In genomic region chr11:110473666-110474065, GRCh38 we compare ENCODE assay signal across 16 cellular contexts. TPM values are rescaled to one million over a fixed set of nuclear protein-coding genes. Genes with fewer than 3 reads are reported as not detected.
DNase-seq lines count a peak whose midpoint lies in the region; ATAC-seq, FAIRE-seq and TF ChIP-seq lines count a peak whose summit lies in the region.
"Had no signal": no experiment of that assay in that cellular context is flagged by ENCODE, and none has a peak within 500 bp of the region (broad histone marks: within the 10 kb centered on the region; RNA-seq: fewer than 3 reads in every experiment).

No MANE protein-coding gene starts in this region.

- no peak overlapping the region for H2AFZ ChIP-seq in HepG2 (ENCODE audit: low read length)

- H4K20me1 ChIP-seq in HepG2 (ENCODE audit: insufficient read depth, low read length): no peaks in the 10 kb centered on the region; the same call in 1 of the 2 replicates

- intact Hi-C loops in HepG2 (cut with micrococcal nuclease; ENCODE audit: unreplicated experiment) (no loop called here), right lobe of liver (cut with DNase I) (no loop called here), left lung (cut with DNase I) (no loop called here)

- no peaks in the 10 kb centered on the region for H3K79me2 ChIP-seq in HepG2 (ENCODE audit: insufficient read depth, low read length)

- H3K9me3 ChIP-seq in HepG2 (ENCODE audit: low read length) (no peaks in the 10 kb centered on the region), right lobe of liver (no peaks in the 10 kb centered on the region), left lung (no peaks in the 10 kb centered on the region), BE2C (no peaks in the 10 kb centered on the region)
- H3K9me3 ChIP-seq: Caco-2 had no signal

- H3K4me3 ChIP-seq in HepG2 (replicated peaks in 1 of 3; ENCODE audit: insufficient read depth in 1 of 3, low read depth in 2 of 3, low read length in 3 of 3) (no peak overlapping the region), right lobe of liver (no peak overlapping the region), left lung (no peak overlapping the region), BE2C (ENCODE audit: low read depth, low read length) (no peak overlapping the region)
- H3K4me3 ChIP-seq: K562, SK-N-MC had no signal

- in situ Hi-C loops in HepG2 (cut with HindIII; ENCODE audit: extremely low pct_ligation_motif_present, low pct_unique_long_range_greater_than_20kb): no loop called here

- no peak for TF ChIP-seq CTCF in HepG2 (CRISPR knock-in tag; IDR thresholded peaks at IDR 0.05)
- TF ChIP-seq CTCF in right lobe of liver (IDR thresholded peaks at IDR 0.05): no peak
- no peak for TF ChIP-seq CTCF in left lung (IDR thresholded peaks at IDR 0.05)
- no peak for TF ChIP-seq CTCF in BE2C (IDR thresholded peaks at IDR 0.05; ENCODE audit: low read depth, low read length)

- DNase-seq in HepG2 (ENCODE audit: low spot score): peak; percentile 14
- no peak for DNase-seq in right lobe of liver
- DNase-seq in caudate nucleus (lab: John Stamatoyannopoulos, UW): peak in 7 of 61 donors; percentile 5 to 73 (median 28)
- DNase-seq in left lung: no peak
- no peak for DNase-seq in SW 1271 (lab: John Stamatoyannopoulos, UW)
- no peak for DNase-seq in stimulated activated CD4-positive, alpha-beta T cell treated with anti-CD3 and anti-CD28 coated beads, Interleukin-15, amount 100 ng/mL, for 24 hours
- DNase-seq in BE2C: no peak
- DNase-seq: Caco-2, NCI-H1092, NCI-H446, NCI-H748 treated with DMSO at 0.1 percent for 48 hours had no signal

- TF ChIP-seq EP300 in HepG2 (IDR thresholded peaks at IDR 0.05; ENCODE audit: low read depth in 2 of 2, low read length in 2 of 2): no peak
- TF ChIP-seq EP300 in HepG2 (CRISPR knock-in tag; IDR thresholded peaks at IDR 0.05; ENCODE audit: borderline replicate concordance): no peak

- H3K4me1 ChIP-seq in HepG2 (ENCODE audit: insufficient read depth, low read length) (peaks cover 11% of the 10 kb centered on the region), right lobe of liver (no peaks in the 10 kb centered on the region), left lung (peaks cover 3 to 11% of the 10 kb centered on the region in 2 donors), BE2C (no peaks in the 10 kb centered on the region)
- H3K4me1 ChIP-seq: Caco-2 had no signal

- no peak for TF ChIP-seq RAD21 in HepG2 (CRISPR knock-in tag; IDR thresholded peaks at IDR 0.05)

- no peak for FAIRE-seq in HepG2 (lab: Jason Lieb, UNC)
- FAIRE-seq: GM18507, K562 had no signal

- TF ChIP-seq POLR2A in HepG2 (IDR thresholded peaks at IDR 0.05; ENCODE audit: insufficient read depth in 1 of 2, low read depth in 2 of 2, low read length in 2 of 2): no peak
- TF ChIP-seq POLR2A in right lobe of liver (IDR thresholded peaks at IDR 0.05): no peak

- CTCF ChIA-PET in HepG2 (lab: Yijun Ruan, JAX; ENCODE audit: low intra/inter-chr PET ratio, low total read pairs): no interaction called here

- H3K4me2 ChIP-seq in HepG2 (ENCODE audit: low read depth, low read length): no peak overlapping the region

- POLR2A ChIA-PET in HepG2 (lab: Yijun Ruan, JAX): no interaction called here

- ATAC-seq in HepG2: peak; percentile 67
- ATAC-seq in right lobe of liver: no peak
- peak; percentile 32 for ATAC-seq in left lung
- no peak for ATAC-seq in GM19023 (IDR thresholded peaks at IDR 0.05; ENCODE audit: unreplicated experiment)
- ATAC-seq: K562, Right ventricle myocardium inferior had no signal

- no peaks in the 10 kb centered on the region for H3K36me3 ChIP-seq in HepG2 (replicated peaks in 1 of 2; ENCODE audit: control insufficient read depth in 1 of 2, insufficient read depth in 2 of 2, low read length in 2 of 2)
- H3K36me3 ChIP-seq in right lobe of liver: no peaks in the 10 kb centered on the region
- H3K36me3 ChIP-seq in left lung: no peaks in the 10 kb centered on the region
- no peaks in the 10 kb centered on the region; the same call in 1 of the 2 replicates for H3K36me3 ChIP-seq in BE2C

- WGBS in HepG2 (ENCODE audit: low lambda C conversion rate): 37% methylated on average over 6 of the region's 6 CpGs
- WGBS in right lobe of liver (ENCODE audit: insufficient coverage, low coverage, low lambda C conversion rate, missing lambda C conversion rate): 100% methylated on average over 3 of the region's 6 CpGs

- no peak overlapping the region for H3K9ac ChIP-seq in HepG2 (ENCODE audit: insufficient read depth, low read depth, low read length)

- H3K27ac ChIP-seq in HepG2 (ENCODE audit: extremely low read length, insufficient read depth, low read length) (no peak overlapping the region), right lobe of liver (no peak overlapping the region), caudate nucleus (ENCODE audit: low read depth, low read length) (peak overlapping the region; percentile 13), left lung (no peak overlapping the region)
- H3K27ac ChIP-seq: SK-N-MC had no signal

- no TSS peak for BruUV-seq in HepG2 (replicated peaks; lab: Mats Ljungman, UMichigan)

- H3K27me3 ChIP-seq in HepG2 (ENCODE audit: control insufficient read depth in 1 of 2, insufficient read depth in 2 of 2, low read length in 2 of 2) (no peaks in the 10 kb centered on the region), right lobe of liver (no peaks in the 10 kb centered on the region), left lung (no peaks in the 10 kb centered on the region), BE2C (no peaks in the 10 kb centered on the region)

TF ChIP-seq in HepG2, 621 proteins besides CTCF, POLR2A, EP300 and RAD21:
- TF ChIP-seq FOXO4 (CRISPR knock-in tag; conservative IDR thresholded peaks at IDR 0.05) (no peak), ADNP (CRISPR knock-in tag; IDR thresholded peaks at IDR 0.05) (no peak), SMARCC2 (IDR thresholded peaks at IDR 0.05) (no peak), BRD4 (CRISPR knock-in tag; IDR thresholded peaks at IDR 0.05) (no peak), ZNF616 (CRISPR knock-in tag; IDR thresholded peaks at IDR 0.05; ENCODE audit: low read depth) (no peak)
TF ChIP-seq in HepG2: peak in this region for 0.

RNA-seq across cellular contexts. Expression of gene FDX1, which starts 43.9 kb away (rescaled TPM):
- 13.1 and 14.5 TPM in 2 replicates for total RNA-seq in HepG2 (2016; rRNA removed; fragmentation: Illumina TruSeq; extraction: Trizol)
- 14.6 and 14.8 TPM in 2 replicates for total RNA-seq in HepG2 (2016; cell fraction: cytosol; rRNA removed; fragmentation: Illumina TruSeq; extraction: Trizol; ENCODE audit: low read depth)
- total RNA-seq in HepG2 (2016; cell fraction: insoluble cytoplasmic fraction; rRNA removed; fragmentation: Illumina TruSeq; extraction: Trizol): 12.6 and 14.3 TPM in 2 replicates
- total RNA-seq in HepG2 (2016; cell fraction: membrane; rRNA removed; fragmentation: Illumina TruSeq; extraction: Trizol): 16.4 and 17.5 TPM in 2 replicates
- total RNA-seq in HepG2 (2016; cell fraction: nucleus; rRNA removed; fragmentation: Illumina TruSeq; extraction: Trizol): 5.5 and 6.1 TPM in 2 replicates
- 3.4 and 4.5 TPM in 2 replicates for polyA plus RNA-seq in HepG2 (2011; rRNA removed)
- 2.4 and 3.4 TPM in 2 replicates for polyA plus RNA-seq in HepG2 (2011; cell fraction: cytosol; rRNA removed)
- polyA plus RNA-seq in HepG2 (2011; cell fraction: nucleus; rRNA removed): 0.63 and 1.1 TPM in 2 replicates
- polyA plus RNA-seq in HepG2 (2012): 6.8 and 7.0 TPM in 2 replicates
- 18.5 and 18.8 TPM in 2 replicates for polyA plus RNA-seq in HepG2 (2016; cell fraction: cytosol; fragmentation: Illumina TruSeq; extraction: Trizol; ENCODE audit: low read depth)
- polyA plus RNA-seq in HepG2 (2016; cell fraction: insoluble cytoplasmic fraction; fragmentation: Illumina TruSeq; extraction: Trizol; ENCODE audit: low read depth): 15.6 and 17.9 TPM in 2 replicates
- polyA plus RNA-seq in HepG2 (2016; cell fraction: membrane; fragmentation: Illumina TruSeq; extraction: Trizol; ENCODE audit: low read depth): 15.9 and 16.3 TPM in 2 replicates
- 8.7 and 9.1 TPM in 2 replicates for polyA plus RNA-seq in HepG2 (2016; cell fraction: nucleus; fragmentation: Illumina TruSeq; extraction: Trizol; ENCODE audit: insufficient read depth, low read depth)
- polyA minus RNA-seq in HepG2 (2011; rRNA and poly(A)+ RNA removed; ENCODE audit: low replicate concordance): 1.1 and 2.3 TPM in 2 replicates
- 1.8 and 2.5 TPM in 2 replicates for polyA minus RNA-seq in HepG2 (2011; cell fraction: cytosol; rRNA and poly(A)+ RNA removed)
- polyA minus RNA-seq in HepG2 (2011; cell fraction: nucleus; rRNA and poly(A)+ RNA removed): 2.0 and 2.2 TPM in 2 replicates
- total RNA-seq in right lobe of liver: 10 to 100 TPM; 20.6 to 42.6 (median 25.1) TPM
- 10 to 100 TPM; 17.2 to 19.0 TPM for total RNA-seq in left lung
- 13.0 TPM for polyA plus RNA-seq in BE2C (2012; ENCODE audit: insufficient read depth, insufficient read length, low read depth)

Comparison
In these comparisons a context has a peak if more than half of its experiments do, and no peak if none do; other contexts are left out.
1. ATAC-seq: peak in HepG2 (single experiment) and left lung (single experiment); none in right lobe of liver (0 of 4) and GM19023 (single experiment).